In genomic region chr14:98298481-98299227, GRCh38 we compare ENCODE assay signal across 15 cellular contexts.
DNase-seq lines count a peak whose midpoint lies in the region; ATAC-seq and TF ChIP-seq lines count a peak whose summit lies in the region.
"Had no signal": no experiment of that assay in that cellular context is flagged by ENCODE, and none has a peak within 500 bp of the region (broad histone marks: within the 10 kb centered on the region; RNA-seq: fewer than 3 reads in every experiment).

No MANE protein-coding gene starts in this region.

- no peak for TF ChIP-seq CTCF in esophagus muscularis mucosa (IDR thresholded peaks at IDR 0.05)

- H3K27ac ChIP-seq in esophagus muscularis mucosa (replicated peaks in 1 of 4), result no peak overlapping the region
- H3K27ac ChIP-seq: 22Rv1, BLaER1 had no signal

- no peaks in the 10 kb centered on the region for H3K4me1 ChIP-seq in esophagus muscularis mucosa
- H3K4me1 ChIP-seq: BLaER1 had no signal

- no peaks in the 10 kb centered on the region for H3K4me1 Mint-ChIP-seq in activated CD4-positive, alpha-beta T cell treated with anti-CD3 and anti-CD28 coated beads, Interleukin-2, amount 10 ng/mL, durations not matched to agents 24 days and 14 days
- H3K4me1 Mint-ChIP-seq in T-helper 17 cell, result peaks cover 18% of the 10 kb centered on the region
- H3K4me1 Mint-ChIP-seq: GM23338 had no signal

- H3K4me3 Mint-ChIP-seq in activated CD4-positive, alpha-beta T cell treated with anti-CD3 and anti-CD28 coated beads, Interleukin-2, amount 10 ng/mL, durations not matched to agents 24 days and 14 days, result no peak overlapping the region
- peak overlapping the region; percentile 39 for H3K4me3 Mint-ChIP-seq in T-helper 17 cell
- H3K4me3 Mint-ChIP-seq: GM23338 had no signal

- H3K27me3 Mint-ChIP-seq in activated CD4-positive, alpha-beta T cell treated with anti-CD3 and anti-CD28 coated beads, Interleukin-2, amount 10 ng/mL, durations not matched to agents 24 days and 14 days, result no peaks in the 10 kb centered on the region
- no peaks in the 10 kb centered on the region for H3K27me3 Mint-ChIP-seq in T-helper 17 cell

- WGBS in esophagus muscularis mucosa, result 84% methylated on average over 8 of the region's 8 CpGs

- ATAC-seq in T-helper 17 cell (peak; percentile 77), GM19328 (IDR thresholded peaks at IDR 0.05; ENCODE audit: unreplicated experiment) (no peak), GM21528 (IDR thresholded peaks at IDR 0.05; ENCODE audit: low FRiP score, unreplicated experiment) (no peak)
- ATAC-seq: GM23338 had no signal

- H3K9me3 ChIP-seq in T-helper 17 cell (ENCODE audit: control insufficient read depth, low read length, poor library complexity, severe bottlenecking) (no peaks in the 10 kb centered on the region), esophagus muscularis mucosa (no peaks in the 10 kb centered on the region)
- H3K9me3 ChIP-seq: BLaER1 had no signal

- H3K27ac Mint-ChIP-seq in activated CD4-positive, alpha-beta T cell treated with anti-CD3 and anti-CD28 coated beads, Interleukin-2, amount 10 ng/mL, durations not matched to agents 24 days and 14 days, result no peak overlapping the region
- peak overlapping the region; percentile 67 for H3K27ac Mint-ChIP-seq in T-helper 17 cell
- H3K27ac Mint-ChIP-seq: GM23338 had no signal

- TF ChIP-seq EP300 in esophagus muscularis mucosa (IDR thresholded peaks at IDR 0.05), result no peak

- H3K4me3 ChIP-seq in esophagus muscularis mucosa, result no peak overlapping the region
- H3K4me3 ChIP-seq: BLaER1, GM23338 had no signal

- intact Hi-C loops in activated CD4-positive, alpha-beta T cell treated with anti-CD3 and anti-CD28 coated beads, Interleukin-2, amount 10 ng/mL, durations not matched to agents 24 days and 14 days (cut with micrococcal nuclease), result no loop called here
- intact Hi-C loops in esophagus muscularis mucosa (cut with DNase I), result no loop called here

- H3K27me3 ChIP-seq in esophagus muscularis mucosa, result peaks cover 0 to 6% (median 0%) of the 10 kb centered on the region in 4 donors
- H3K27me3 ChIP-seq: BLaER1 had no signal

- no peaks in the 10 kb centered on the region for H3K36me3 Mint-ChIP-seq in activated CD4-positive, alpha-beta T cell treated with anti-CD3 and anti-CD28 coated beads, Interleukin-2, amount 10 ng/mL, durations not matched to agents 24 days and 14 days (ENCODE audit: low read depth)
- H3K36me3 Mint-ChIP-seq in T-helper 17 cell (ENCODE audit: low read depth), result no peaks in the 10 kb centered on the region

- no peaks in the 10 kb centered on the region for H3K36me3 ChIP-seq in esophagus muscularis mucosa
- H3K36me3 ChIP-seq: BLaER1 had no signal

- DNase-seq in activated CD4-positive, alpha-beta T cell treated with anti-CD3 and anti-CD28 coated beads, Interleukin-2, amount 10 ng/mL, durations not matched to agents 24 days and 14 days, result peak; percentile 28
- DNase-seq in activated CD4-positive, alpha-beta T cell treated with anti-CD3 and anti-CD28 coated beads for 1 hour, result no peak
- no peak for DNase-seq in T-helper 17 cell
- DNase-seq in esophagus muscularis mucosa (ENCODE audit: extremely low spot score), result peak; percentile 24
- DNase-seq in HuH-7.5 (ENCODE audit: low spot score), result no peak
- no peak for DNase-seq in NOMO-1 (lab: John Stamatoyannopoulos, UW; ENCODE audit: unreplicated experiment in 2 of 2)
- DNase-seq: AML-193, DMS153, H7, IMR-90 had no signal

- TF ChIP-seq POLR2A in esophagus muscularis mucosa (IDR thresholded peaks at IDR 0.05; ENCODE audit: low read depth), result no peak

- peaks cover 9% of the 10 kb centered on the region for H3K9me3 Mint-ChIP-seq in activated CD4-positive, alpha-beta T cell treated with anti-CD3 and anti-CD28 coated beads, Interleukin-2, amount 10 ng/mL, durations not matched to agents 24 days and 14 days
- H3K9me3 Mint-ChIP-seq: GM23338 had no signal

Comparison
In these comparisons a context has a peak if more than half of its experiments do, and no peak if none do; other contexts are left out.
1. DNase-seq: peak in activated CD4-positive, alpha-beta T cell treated with anti-CD3 and anti-CD28 coated beads, Interleukin-2, amount 10 ng/mL, durations not matched to agents 24 days and 14 days (single experiment) and esophagus muscularis mucosa (single experiment); none in activated CD4-positive, alpha-beta T cell treated with anti-CD3 and anti-CD28 coated beads for 1 hour (single experiment), T-helper 17 cell (0 of 3), HuH-7.5 (single experiment) and NOMO-1 (0 of 2).